Comparison of ENCODE assay signal across 14 cellular contexts in the genomic region with DNA sequence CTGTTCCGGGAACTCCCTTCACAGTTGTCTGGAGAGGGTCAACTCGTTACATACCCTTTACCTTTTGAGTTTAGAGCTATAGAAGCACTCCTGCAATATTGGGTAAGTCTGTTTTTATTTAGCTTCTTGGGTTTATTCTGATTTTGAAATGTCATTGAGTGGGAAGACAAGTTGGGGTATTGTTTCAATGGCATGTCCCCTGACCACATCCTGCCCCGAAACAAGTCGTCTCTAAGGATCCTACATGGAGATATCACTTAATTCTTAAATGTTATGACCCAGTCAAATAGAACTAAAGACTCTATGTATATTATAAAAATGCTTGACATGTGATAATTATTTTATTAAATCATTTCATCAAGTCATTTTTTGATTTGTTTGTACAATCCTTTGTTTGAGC. TPM values are rescaled to one million over a fixed set of nuclear protein-coding genes. Genes with fewer than 3 reads are reported as not detected.
DNase-seq lines count a peak whose midpoint lies in the region; ATAC-seq and TF ChIP-seq lines count a peak whose summit lies in the region.
"Had no signal": no experiment of that assay in that cellular context is flagged by ENCODE, and none has a peak within 500 bp of the region (broad histone marks: within the 10 kb centered on the region; RNA-seq: fewer than 3 reads in every experiment).

No MANE protein-coding gene starts in this region.

- POLR2A ChIA-PET in activated naive CD8-positive, alpha-beta T cell treated with anti-CD3 and anti-CD28 coated beads, Interleukin-2, amount 10 ng/mL, durations not matched to agents 7 days and 5 days (lab: Charles Lee), result no interaction called here

- no peaks in the 10 kb centered on the region for H3K27me3 Mint-ChIP-seq in activated T-cell treated with anti-CD3 and anti-CD28 coated beads, Interleukin-2, amount 50 U/mL, for 24 hours
- no peaks in the 10 kb centered on the region for H3K27me3 Mint-ChIP-seq in activated naive CD8-positive, alpha-beta T cell treated with anti-CD3 and anti-CD28 coated beads, Interleukin-2, amount 10 ng/mL, durations not matched to agents 7 days and 5 days
- H3K27me3 Mint-ChIP-seq in natural killer cell (ENCODE audit: low read depth in 2 of 2) (no peaks in the 10 kb centered on the region), immature natural killer cell (ENCODE audit: low read depth in 3 of 3) (no peaks in the 10 kb centered on the region)
- H3K27me3 Mint-ChIP-seq: CD8-positive, alpha-beta memory T cell had no signal

- H3K9me3 Mint-ChIP-seq in activated T-cell treated with anti-CD3 and anti-CD28 coated beads, Interleukin-2, amount 50 U/mL, for 24 hours, result no peaks in the 10 kb centered on the region
- no peaks in the 10 kb centered on the region for H3K9me3 Mint-ChIP-seq in activated naive CD8-positive, alpha-beta T cell treated with anti-CD3 and anti-CD28 coated beads, Interleukin-2, amount 10 ng/mL, durations not matched to agents 7 days and 5 days
- no peaks in the 10 kb centered on the region for H3K9me3 Mint-ChIP-seq in stimulated activated effector memory CD8-positive, alpha-beta T cell treated with anti-CD3 and anti-CD28 coated beads, Interleukin-12 subunit alpha, Interleukin-12 subunit beta, amount 100 ng/mL, for 72 hours
- no peaks in the 10 kb centered on the region for H3K9me3 Mint-ChIP-seq in natural killer cell
- no peaks in the 10 kb centered on the region for H3K9me3 Mint-ChIP-seq in immature natural killer cell
- H3K9me3 Mint-ChIP-seq: CD14-positive monocyte; CD8-positive, alpha-beta memory T cell; GM23338 had no signal

- TF ChIP-seq CTCF in natural killer cell (IDR thresholded peaks at IDR 0.05), result no peak

- peaks cover 83% of the 10 kb centered on the region for H3K36me3 Mint-ChIP-seq in activated T-cell treated with anti-CD3 and anti-CD28 coated beads, Interleukin-2, amount 50 U/mL, for 24 hours (ENCODE audit: low read depth)
- H3K36me3 Mint-ChIP-seq in activated naive CD8-positive, alpha-beta T cell treated with anti-CD3 and anti-CD28 coated beads, Interleukin-2, amount 10 ng/mL, durations not matched to agents 7 days and 5 days, result peaks cover 16% of the 10 kb centered on the region
- H3K36me3 Mint-ChIP-seq in stimulated activated effector memory CD8-positive, alpha-beta T cell treated with anti-CD3 and anti-CD28 coated beads, Interleukin-12 subunit alpha, Interleukin-12 subunit beta, amount 100 ng/mL, for 72 hours, result peaks cover 100% of the 10 kb centered on the region
- H3K36me3 Mint-ChIP-seq in natural killer cell (peaks cover 16% of the 10 kb centered on the region), immature natural killer cell (peaks cover 18 to 31% (median 30%) of the 10 kb centered on the region in 3 donors)

- no peak overlapping the region for H3K4me3 Mint-ChIP-seq in activated T-cell treated with anti-CD3 and anti-CD28 coated beads, Interleukin-2, amount 50 U/mL, for 24 hours
- H3K4me3 Mint-ChIP-seq in activated naive CD8-positive, alpha-beta T cell treated with anti-CD3 and anti-CD28 coated beads, Interleukin-2, amount 10 ng/mL, durations not matched to agents 7 days and 5 days, result no peak overlapping the region
- no peak overlapping the region for H3K4me3 Mint-ChIP-seq in stimulated activated effector memory CD8-positive, alpha-beta T cell treated with anti-CD3 and anti-CD28 coated beads, Interleukin-12 subunit alpha, Interleukin-12 subunit beta, amount 100 ng/mL, for 72 hours
- H3K4me3 Mint-ChIP-seq in natural killer cell (no peak overlapping the region), immature natural killer cell (no peak overlapping the region)
- H3K4me3 Mint-ChIP-seq: CD14-positive monocyte; CD8-positive, alpha-beta memory T cell; GM23338 had no signal

- H3K4me3 ChIP-seq in Jurkat, Clone E6-1 (ENCODE audit: low read length), result no peak overlapping the region
- H3K4me3 ChIP-seq: GM23338 had no signal

- ATAC-seq in activated naive CD8-positive, alpha-beta T cell treated with anti-CD3 and anti-CD28 coated beads, Interleukin-2, amount 10 ng/mL, durations not matched to agents 7 days and 5 days (ENCODE audit: low read depth), result no peak
- no peak for ATAC-seq in stimulated activated effector memory CD8-positive, alpha-beta T cell treated with anti-CD3 and anti-CD28 coated beads, Interleukin-12 subunit alpha, Interleukin-12 subunit beta, amount 100 ng/mL, for 72 hours
- no peak for ATAC-seq in natural killer cell
- ATAC-seq: GM23338 had no signal

- intact Hi-C loops in natural killer cell (cut with micrococcal nuclease), result no loop called here

- H3K4me1 Mint-ChIP-seq in activated T-cell treated with anti-CD3 and anti-CD28 coated beads, Interleukin-2, amount 50 U/mL, for 24 hours (ENCODE audit: low read depth), result peaks cover 18% of the 10 kb centered on the region
- peaks cover 5% of the 10 kb centered on the region for H3K4me1 Mint-ChIP-seq in activated naive CD8-positive, alpha-beta T cell treated with anti-CD3 and anti-CD28 coated beads, Interleukin-2, amount 10 ng/mL, durations not matched to agents 7 days and 5 days
- no peaks in the 10 kb centered on the region for H3K4me1 Mint-ChIP-seq in stimulated activated effector memory CD8-positive, alpha-beta T cell treated with anti-CD3 and anti-CD28 coated beads, Interleukin-12 subunit alpha, Interleukin-12 subunit beta, amount 100 ng/mL, for 72 hours
- H3K4me1 Mint-ChIP-seq in natural killer cell (peaks cover 0 to 6% of the 10 kb centered on the region in 2 donors), immature natural killer cell (peaks cover 1 to 7% of the 10 kb centered on the region in 2 donors)
- H3K4me1 Mint-ChIP-seq: CD14-positive monocyte, GM23338 had no signal

- DNase-seq in activated T-cell treated with anti-CD3 and anti-CD28 coated beads, Interleukin-2, amount 50 U/mL, for 24 hours, result no peak
- no peak for DNase-seq in activated T-cell treated with anti-CD3 and anti-CD28 coated beads, Interleukin-2, amount 50 U/mL, for 48 hours
- DNase-seq in Jurkat, Clone E6-1 (ENCODE audit: low read depth, low spot score), result peak; percentile 3
- no peak for DNase-seq in activated naive CD8-positive, alpha-beta T cell treated with anti-CD3 and anti-CD28 coated beads, Interleukin-2, amount 10 ng/mL, durations not matched to agents 7 days and 5 days
- no peak for DNase-seq in stimulated activated effector memory CD8-positive, alpha-beta T cell treated with anti-CD3 and anti-CD28 coated beads, Interleukin-12 subunit alpha, Interleukin-12 subunit beta, amount 100 ng/mL, for 72 hours (ENCODE audit: low spot score in 2 of 2)
- DNase-seq in natural killer cell (no peak), immature natural killer cell (no peak)
- DNase-seq: CD8-positive, alpha-beta memory T cell; DMS53; GF-D8; H7 had no signal

- H3K27ac Mint-ChIP-seq in activated T-cell treated with anti-CD3 and anti-CD28 coated beads, Interleukin-2, amount 50 U/mL, for 24 hours, result peak overlapping the region; percentile 5
- peak overlapping the region; percentile 3 for H3K27ac Mint-ChIP-seq in activated naive CD8-positive, alpha-beta T cell treated with anti-CD3 and anti-CD28 coated beads, Interleukin-2, amount 10 ng/mL, durations not matched to agents 7 days and 5 days
- peak overlapping the region; percentile 10 for H3K27ac Mint-ChIP-seq in stimulated activated effector memory CD8-positive, alpha-beta T cell treated with anti-CD3 and anti-CD28 coated beads, Interleukin-12 subunit alpha, Interleukin-12 subunit beta, amount 100 ng/mL, for 72 hours
- H3K27ac Mint-ChIP-seq in natural killer cell (peak overlapping the region in 1 of 2 donors; percentile 29), immature natural killer cell (no peak overlapping the region)
- H3K27ac Mint-ChIP-seq: GM23338 had no signal

RNA-seq across cellular contexts. Expression of gene MRS2, which starts 9.6 kb away (rescaled TPM):
- 37.5 TPM for polyA plus RNA-seq in Jurkat, Clone E6-1 (2012; ENCODE audit: insufficient read depth, insufficient read length)
- total RNA-seq in activated naive CD8-positive, alpha-beta T cell treated with anti-CD3 and anti-CD28 coated beads, Interleukin-2, amount 10 ng/mL, durations not matched to agents 7 days and 5 days, result 10 to 100 TPM; 19.9 to 20.5 TPM
- 10 to 100 TPM in 2 of 3 donors, 1 to 10 TPM in 1; 9.0 to 12.8 (median 10.8) TPM for total RNA-seq in natural killer cell
- polyA plus RNA-seq in immature natural killer cell, result 10 to 100 TPM; 17.6 to 20.6 (median 17.8) TPM

RNA-seq across cellular contexts. Expression of gene DCDC2, which starts 54.4 kb away (rescaled TPM):
- polyA plus RNA-seq in Jurkat, Clone E6-1 (2012; ENCODE audit: insufficient read depth, insufficient read length), result not detected
- under 1 TPM in 1 of 2 experiments, not detected in 1; 0.14 TPM for total RNA-seq in activated naive CD8-positive, alpha-beta T cell treated with anti-CD3 and anti-CD28 coated beads, Interleukin-2, amount 10 ng/mL, durations not matched to agents 7 days and 5 days
- not detected for total RNA-seq in natural killer cell
- not detected for polyA plus RNA-seq in immature natural killer cell
- total RNA-seq: CD8-positive, alpha-beta memory T cell; H7 had no signal
- polyA plus RNA-seq: BJ; CD14-positive monocyte; CD8-positive, alpha-beta memory T cell had no signal

Comparison
In these comparisons a context has a peak if more than half of its experiments do, and no peak if none do; other contexts are left out.
1. H3K27ac Mint-ChIP-seq: peak in activated T-cell treated with anti-CD3 and anti-CD28 coated beads, Interleukin-2, amount 50 U/mL, for 24 hours (single experiment), activated naive CD8-positive, alpha-beta T cell treated with anti-CD3 and anti-CD28 coated beads, Interleukin-2, amount 10 ng/mL, durations not matched to agents 7 days and 5 days (single experiment) and stimulated activated effector memory CD8-positive, alpha-beta T cell treated with anti-CD3 and anti-CD28 coated beads, Interleukin-12 subunit alpha, Interleukin-12 subunit beta, amount 100 ng/mL, for 72 hours (single experiment); none in immature natural killer cell (0 of 6).